ENCODE assay signal across 1 cellular context in the genomic region with DNA sequence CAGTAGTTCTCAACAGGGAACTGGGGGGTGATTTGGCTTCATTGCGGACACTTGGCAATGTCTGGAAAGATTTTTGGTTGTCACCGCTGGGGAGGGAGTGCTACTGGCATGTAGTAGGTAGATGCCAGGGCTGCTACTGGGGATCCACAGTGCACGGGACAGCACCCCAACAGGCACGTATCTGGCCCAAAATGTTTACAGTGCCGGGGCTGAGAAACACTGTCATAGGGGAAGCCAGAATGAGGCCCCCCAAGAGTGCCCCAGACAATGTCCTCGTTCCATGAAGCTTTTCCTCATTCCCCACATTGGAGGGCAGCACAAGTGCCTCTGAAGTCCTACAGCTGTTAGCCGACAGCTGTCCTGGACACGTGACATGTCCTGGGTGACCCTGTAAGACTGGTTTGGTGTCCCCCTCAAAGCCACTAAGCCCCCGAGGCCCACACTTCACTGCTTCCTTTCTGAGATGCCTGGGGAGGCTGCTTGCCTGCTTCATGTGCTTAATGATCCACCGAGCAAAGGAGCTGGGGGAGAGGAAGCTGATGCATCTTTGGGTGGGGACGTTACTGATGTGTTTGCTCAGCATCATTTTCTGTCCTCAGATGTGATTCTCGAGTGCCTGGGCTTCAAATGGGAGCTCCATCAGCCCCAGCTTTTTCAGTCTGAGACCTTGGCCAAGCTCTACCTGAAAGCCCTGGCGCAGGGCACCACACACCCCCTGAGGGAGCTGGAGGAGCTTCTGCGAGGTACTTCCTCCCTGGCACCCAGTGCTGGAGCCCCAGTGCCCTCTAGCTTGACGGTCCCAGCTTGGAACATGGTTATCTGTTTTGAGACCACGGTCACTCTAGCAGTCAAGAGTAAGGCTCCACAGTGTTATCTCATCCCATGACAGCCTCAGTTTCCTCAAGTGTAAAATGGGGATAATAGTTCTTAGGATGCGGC.
A peak's percentile ranks its signal among the peaks of the same experiment; 100 is the strongest.
TF ChIP-seq lines count a peak whose summit lies in the region.

No MANE protein-coding gene starts in this region.

TF ChIP-seq in HepG2, 621 proteins besides CTCF, POLR2A, EP300 and RAD21 (continued from another document):
- TF ChIP-seq, protein P1, sequence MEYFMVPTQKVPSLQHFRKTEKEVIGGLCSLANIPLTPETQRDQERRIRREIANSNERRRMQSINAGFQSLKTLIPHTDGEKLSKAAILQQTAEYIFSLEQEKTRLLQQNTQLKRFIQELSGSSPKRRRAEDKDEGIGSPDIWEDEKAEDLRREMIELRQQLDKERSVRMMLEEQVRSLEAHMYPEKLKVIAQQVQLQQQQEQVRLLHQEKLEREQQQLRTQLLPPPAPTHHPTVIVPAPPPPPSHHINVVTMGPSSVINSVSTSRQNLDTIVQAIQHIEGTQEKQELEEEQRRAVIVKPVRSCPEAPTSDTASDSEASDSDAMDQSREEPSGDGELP (IDR thresholded peaks at IDR 0.05; ENCODE audit: borderline replicate concordance, low read depth) = peak; percentile 19; the same call in 1 of the 2 replicates
